In genomic region chr19:343941-344624, GRCh38 we compare ENCODE assay signal across 7 cellular contexts. TPM values are rescaled to one million over a fixed set of nuclear protein-coding genes. Genes with fewer than 3 reads are reported as not detected.
DNase-seq lines count a peak whose midpoint lies in the region; FAIRE-seq and TF ChIP-seq lines count a peak whose summit lies in the region.

No MANE protein-coding gene starts in this region.

- no peak for TF ChIP-seq CTCF in HEK293 (tag by site-specific recombination; IDR thresholded peaks at IDR 0.05)
- TF ChIP-seq CTCF in OCI-LY1 (IDR thresholded peaks at IDR 0.05; ENCODE audit: low read length) = no peak
- no peak for TF ChIP-seq CTCF in astrocyte (IDR thresholded peaks at IDR 0.05; ENCODE audit: insufficient read depth, low read depth, low read length)

- no peaks in the 10 kb centered on the region for H3F3A ChIP-seq in OCI-LY1 (ENCODE audit: insufficient read depth, low read length)

- no peaks in the 10 kb centered on the region for H4K20me1 ChIP-seq in OCI-LY1 (ENCODE audit: insufficient read depth, low read length)
- peaks cover 47% of the 10 kb centered on the region for H4K20me1 ChIP-seq in astrocyte (ENCODE audit: insufficient read depth, low read length)

- peaks cover 25% of the 10 kb centered on the region for H3K36me3 Mint-ChIP-seq in astrocyte (ENCODE audit: low read depth, unreplicated experiment)
- H3K36me3 Mint-ChIP-seq in immature natural killer cell = no peaks in the 10 kb centered on the region

- H3K27ac Mint-ChIP-seq in astrocyte (ENCODE audit: unreplicated experiment) (peak overlapping the region; percentile 84), immature natural killer cell (peak overlapping the region; percentile 61 to 88 (median 74))

- H3K9me2 ChIP-seq in OCI-LY1 (ENCODE audit: low read depth, low read length) = no peaks in the 10 kb centered on the region

- H3K9me3 Mint-ChIP-seq in astrocyte (ENCODE audit: unreplicated experiment) (peaks cover 12% of the 10 kb centered on the region), immature natural killer cell (no peaks in the 10 kb centered on the region)

- H3K4me1 Mint-ChIP-seq in astrocyte (ENCODE audit: low read depth, unreplicated experiment) (peaks cover 37% of the 10 kb centered on the region), immature natural killer cell (peaks cover 49 to 59% of the 10 kb centered on the region in 2 donors)

- peak overlapping the region; percentile 95 for H3K4me3 Mint-ChIP-seq in astrocyte (ENCODE audit: unreplicated experiment)
- peak overlapping the region; percentile 71 to 82 (median 79) for H3K4me3 Mint-ChIP-seq in immature natural killer cell

- TF ChIP-seq POLR2A in GM12892 (IDR thresholded peaks at IDR 0.05; ENCODE audit: low read depth, low read length) = no peak

- no peaks in the 10 kb centered on the region for H3K9me3 ChIP-seq in HEK293 (ENCODE audit: control insufficient read depth, insufficient read depth, low read depth, low read length)
- H3K9me3 ChIP-seq in OCI-LY1 (ENCODE audit: low read length) = peaks cover 4% of the 10 kb centered on the region; the same call in 1 of the 2 replicates
- H3K9me3 ChIP-seq in astrocyte (ENCODE audit: insufficient read depth, low read depth, low read length) = peaks cover 3% of the 10 kb centered on the region

- H3K4me2 ChIP-seq in OCI-LY1 (ENCODE audit: low read length) = peak overlapping the region; percentile 69
- H3K4me2 ChIP-seq in astrocyte (ENCODE audit: low read length) = peak overlapping the region; percentile 99

- CTCF ChIA-PET in HEK293 (lab: Yijun Ruan, JAX) = interaction anchor here (1.0 to 1.4 kb wide), 2 partner anchors 24 to 50 kb away, joined by 3 to 4 read pairs; no protein-coding TSS in a partner anchor

- H2AFZ ChIP-seq in OCI-LY1 (ENCODE audit: low read length) = no peak overlapping the region
- H2AFZ ChIP-seq in astrocyte (ENCODE audit: low read depth, low read length) = no peak overlapping the region

- no peaks in the 10 kb centered on the region for H3K4me1 ChIP-seq in HEK293 (ENCODE audit: control insufficient read depth, insufficient read depth, low read length)
- peaks cover 16% of the 10 kb centered on the region for H3K4me1 ChIP-seq in OCI-LY1 (ENCODE audit: insufficient read depth, low read length, severe bottlenecking)
- H3K4me1 ChIP-seq in astrocyte (ENCODE audit: insufficient read depth, low read length) = peaks cover 24% of the 10 kb centered on the region

- H3K4me3 ChIP-seq in HEK293 (ENCODE audit: low read depth, low read length) (peak overlapping the region; percentile 64), OCI-LY1 (ENCODE audit: low read depth, low read length, poor library complexity, severe bottlenecking) (peak overlapping the region; percentile 63), astrocyte (ENCODE audit: insufficient read depth, low read depth, low read length) (peak overlapping the region; percentile 78)

- H3K9ac ChIP-seq in OCI-LY1 (ENCODE audit: low read length) (peak overlapping the region; percentile 66), astrocyte (ENCODE audit: low read length) (peak overlapping the region; percentile 87)

- DNase-seq in GM12892 (ENCODE audit: insufficient read length) (no peak), astrocyte (ENCODE audit: low read depth) (no peak), immature natural killer cell (peak in 2 of 3 donors; percentile 11 to 16), medulla oblongata (ENCODE audit: extremely low spot score) (no peak)
- peak; percentile 46 to 50 for DNase-seq in stimulated activated CD4-positive, alpha-beta T cell treated with anti-CD3 and anti-CD28 coated beads, Interleukin-1b, Interleukin-23, amount 100 ng/mL, for 4 hours (ENCODE audit: low read depth in 2 of 2)

- peaks cover 0 to 24% of the 10 kb centered on the region in 2 experiments; a peak in 1 of 3 replicates for H3K36me3 ChIP-seq in HEK293 (ENCODE audit: control insufficient read depth in 2 of 2, insufficient read depth in 1 of 2, low read length in 2 of 2)
- peaks cover 7% of the 10 kb centered on the region; the same call in 1 of the 2 replicates for H3K36me3 ChIP-seq in OCI-LY1 (ENCODE audit: insufficient read depth, low read length)
- H3K36me3 ChIP-seq in astrocyte (ENCODE audit: insufficient read depth, low read length) = peaks cover 5% of the 10 kb centered on the region

- FAIRE-seq in GM12892 (lab: Jason Lieb, UNC) = peak; percentile 46
- no peak for FAIRE-seq in astrocyte (lab: Jason Lieb, UNC)

- H3K79me2 ChIP-seq in OCI-LY1 (ENCODE audit: insufficient read depth, low read length) (peaks cover 10% of the 10 kb centered on the region), astrocyte (ENCODE audit: insufficient read depth, low read length) (peaks cover 51% of the 10 kb centered on the region)

- no peaks in the 10 kb centered on the region for H3K27me3 ChIP-seq in OCI-LY1 (ENCODE audit: insufficient read depth, low read length)
- no peaks in the 10 kb centered on the region for H3K27me3 ChIP-seq in astrocyte (ENCODE audit: insufficient read depth, low read length)

- H3K27ac ChIP-seq in HEK293 (ENCODE audit: extremely low read depth, low read depth, low read length) (peak overlapping the region; percentile 47; the same call in 1 of the 2 replicates), OCI-LY1 (ENCODE audit: low read depth, low read length, poor library complexity, severe bottlenecking) (peak overlapping the region; percentile 3), astrocyte (ENCODE audit: low read depth, low read length) (peak overlapping the region; percentile 85)

- H3K27me3 Mint-ChIP-seq in astrocyte (ENCODE audit: low read depth, unreplicated experiment) (peaks cover 2% of the 10 kb centered on the region), immature natural killer cell (ENCODE audit: low read depth in 3 of 3) (peaks cover 11 to 27% (median 20%) of the 10 kb centered on the region in 3 donors)

- POLR2A ChIA-PET in HEK293 (lab: Yijun Ruan, JAX) = interaction anchor here (1.0 to 1.3 kb wide), 2 partner anchors 18 to 118 kb away, joined by 3 to 5 read pairs; no protein-coding TSS in a partner anchor

TF ChIP-seq in HEK293, 187 proteins besides CTCF, POLR2A, EP300 and RAD21 (continues in another document):
- TF ChIP-seq, protein P1, sequence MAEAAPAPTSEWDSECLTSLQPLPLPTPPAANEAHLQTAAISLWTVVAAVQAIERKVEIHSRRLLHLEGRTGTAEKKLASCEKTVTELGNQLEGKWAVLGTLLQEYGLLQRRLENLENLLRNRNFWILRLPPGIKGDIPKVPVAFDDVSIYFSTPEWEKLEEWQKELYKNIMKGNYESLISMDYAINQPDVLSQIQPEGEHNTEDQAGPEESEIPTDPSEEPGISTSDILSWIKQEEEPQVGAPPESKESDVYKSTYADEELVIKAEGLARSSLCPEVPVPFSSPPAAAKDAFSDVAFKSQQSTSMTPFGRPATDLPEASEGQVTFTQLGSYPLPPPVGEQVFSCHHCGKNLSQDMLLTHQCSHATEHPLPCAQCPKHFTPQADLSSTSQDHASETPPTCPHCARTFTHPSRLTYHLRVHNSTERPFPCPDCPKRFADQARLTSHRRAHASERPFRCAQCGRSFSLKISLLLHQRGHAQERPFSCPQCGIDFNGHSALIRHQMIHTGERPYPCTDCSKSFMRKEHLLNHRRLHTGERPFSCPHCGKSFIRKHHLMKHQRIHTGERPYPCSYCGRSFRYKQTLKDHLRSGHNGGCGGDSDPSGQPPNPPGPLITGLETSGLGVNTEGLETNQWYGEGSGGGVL (tag by site-specific recombination; IDR thresholded peaks at IDR 0.05) = no peak
- TF ChIP-seq PBX3 (CRISPR knock-in tag; IDR thresholded peaks at IDR 0.05) = no peak
- no peak for TF ChIP-seq ZNF792 (tag by site-specific recombination; IDR thresholded peaks at IDR 0.05)
- TF ChIP-seq ZNF701 (tag by site-specific recombination; IDR thresholded peaks at IDR 0.05) = no peak
- no peak for TF ChIP-seq ZFP37 (tag by site-specific recombination; IDR thresholded peaks at IDR 0.05)
- no peak for TF ChIP-seq ZNF114 (tag by site-specific recombination; IDR thresholded peaks at IDR 0.05)
- peak; percentile 17; the same call in 1 of the 2 replicates for TF ChIP-seq SP2 (tag by site-specific recombination; IDR thresholded peaks at IDR 0.05)
- TF ChIP-seq ZNF664 (tag by site-specific recombination; IDR thresholded peaks at IDR 0.05) = no peak
- no peak for TF ChIP-seq ZNF184 (tag by site-specific recombination; IDR thresholded peaks at IDR 0.05)
- TF ChIP-seq ZNF433 (tag by site-specific recombination; IDR thresholded peaks at IDR 0.05; ENCODE audit: low read depth) = no peak
- peak; percentile 22; the same call in 1 of the 2 replicates for TF ChIP-seq ZBTB20 (tag by site-specific recombination; IDR thresholded peaks at IDR 0.05)
- no peak for TF ChIP-seq ZBTB21 (tag by site-specific recombination; IDR thresholded peaks at IDR 0.05)
- TF ChIP-seq TCF7L2 (IDR thresholded peaks at IDR 0.05; ENCODE audit: borderline replicate concordance, low read depth, low read length) = no peak
- no peak for TF ChIP-seq ZNF18 (tag by site-specific recombination; IDR thresholded peaks at IDR 0.05)
- TF ChIP-seq ZNF585B (tag by site-specific recombination; IDR thresholded peaks at IDR 0.05) = no peak

RNA-seq across cellular contexts. Expression of gene MIER2, which starts 0.5 kb away (rescaled TPM):
- polyA plus RNA-seq in GM12892 (2012; ENCODE audit: missing spikeins) = 9.4 TPM
- total RNA-seq in astrocyte = 43.5 and 55.8 TPM in 2 replicates
- 1 to 10 TPM; 2.0 to 5.8 (median 4.9) TPM for polyA plus RNA-seq in immature natural killer cell

RNA-seq across cellular contexts. Expression of gene PLPP2, which starts 52.9 kb away (rescaled TPM):
- polyA plus RNA-seq in GM12892 (2012; ENCODE audit: missing spikeins) = 2.1 TPM
- total RNA-seq in astrocyte = 2.9 and 3.7 TPM in 2 replicates
- under 1 TPM in 1 of 3 donors, not detected in 2; 0.33 TPM for polyA plus RNA-seq in immature natural killer cell

Comparison
In these comparisons a context has a peak if more than half of its experiments do, and no peak if none do; other contexts are left out.
1. DNase-seq: peak in immature natural killer cell (2 of 3) and stimulated activated CD4-positive, alpha-beta T cell treated with anti-CD3 and anti-CD28 coated beads, Interleukin-1b, Interleukin-23, amount 100 ng/mL, for 4 hours (2 of 2); none in GM12892 (single experiment), astrocyte (single experiment) and medulla oblongata (single experiment).
2. H3K27ac ChIP-seq: peak in every context shown above with its lines; median percentile 85 in astrocyte; 47 in HEK293; 3 in OCI-LY1.
3. Peak in every context shown above with its lines, with median percentiles within 50 percentile points of each other: H3K4me3 ChIP-seq.